7 cellular contexts compared by ENCODE assay signal in the genomic region with DNA sequence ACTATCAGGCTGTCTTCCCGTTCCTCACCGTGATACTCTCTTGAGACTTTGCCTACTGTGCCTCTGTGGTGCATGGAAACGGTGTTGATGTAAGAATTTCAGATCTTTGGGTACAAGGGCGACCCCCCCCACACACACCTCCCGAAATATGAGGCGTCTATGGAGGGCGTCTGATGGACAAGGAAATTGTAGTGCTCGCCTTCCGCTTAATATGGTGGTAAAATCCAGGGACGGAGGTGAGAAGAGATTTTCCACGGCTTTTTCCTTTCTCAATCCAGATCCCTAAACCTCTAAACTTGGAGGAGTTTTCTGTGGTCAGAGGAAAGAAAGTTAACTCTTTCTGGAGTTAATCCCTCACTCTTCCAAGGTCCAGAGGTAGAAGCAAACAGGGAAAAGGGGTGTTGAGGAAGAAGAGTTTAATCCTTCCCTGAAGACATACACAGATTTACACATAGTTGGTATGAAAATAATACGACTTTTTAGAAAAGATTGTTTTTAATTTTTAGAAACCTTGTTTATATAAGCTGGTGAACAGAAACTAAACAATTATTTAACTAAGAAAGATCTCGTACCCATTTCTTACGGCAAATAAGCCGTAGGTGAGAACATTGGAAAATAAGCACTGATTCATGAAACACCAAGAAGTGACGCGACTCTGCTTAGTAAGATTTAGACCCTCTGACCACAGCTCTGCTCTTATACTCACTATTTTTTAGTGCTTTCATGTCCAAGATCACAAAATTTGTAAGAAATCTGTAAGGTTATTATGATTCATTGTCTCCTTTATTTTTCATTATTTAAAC. TPM values are rescaled to one million over a fixed set of nuclear protein-coding genes. Genes with fewer than 3 reads are reported as not detected.
A peak's percentile ranks its signal among the peaks of the same experiment; 100 is the strongest.
DNase-seq lines count a peak whose midpoint lies in the region; ATAC-seq, FAIRE-seq and TF ChIP-seq lines count a peak whose summit lies in the region.

No MANE protein-coding gene starts in this region.

- no peaks in the 10 kb centered on the region for H3K79me2 ChIP-seq in keratinocyte (ENCODE audit: control insufficient read depth, insufficient read depth, low read length)

- H3K36me3 ChIP-seq in keratinocyte (ENCODE audit: control insufficient read depth in 2 of 2, extremely low read depth in 1 of 2, insufficient read depth in 2 of 2, low read length in 2 of 2) (no peaks in the 10 kb centered on the region), thoracic aorta (no peaks in the 10 kb centered on the region)

- peaks cover 3% of the 10 kb centered on the region for H3K9me1 ChIP-seq in keratinocyte (ENCODE audit: control insufficient read depth, extremely low read depth, insufficient read depth, low read length)

- H4K20me1 ChIP-seq in keratinocyte (ENCODE audit: control insufficient read depth, extremely low read depth, insufficient read depth, low read length), result no peaks in the 10 kb centered on the region

- peaks cover 9% of the 10 kb centered on the region for H3K4me1 ChIP-seq in keratinocyte (ENCODE audit: control insufficient read depth, extremely low read depth, insufficient read depth, low read length)
- H3K4me1 ChIP-seq in thoracic aorta (ENCODE audit: control insufficient read depth in 1 of 2, low read depth in 2 of 2), result peaks cover 0 to 23% of the 10 kb centered on the region in 2 donors

- peak overlapping the region; percentile 87 for H3K4me2 ChIP-seq in keratinocyte (ENCODE audit: control insufficient read depth, extremely low read depth, insufficient read depth, low read depth, low read length)

- TF ChIP-seq CTCF in keratinocyte (optimal IDR thresholded peaks at IDR 0.05 in 1 of 3, IDR thresholded peaks at IDR 0.05 in 1 of 3, conservative IDR thresholded peaks at IDR 0.05 in 1 of 3; ENCODE audit: extremely low read depth in 1 of 3, insufficient read depth in 2 of 3, low read length in 3 of 3) (no peak), thoracic aorta (IDR thresholded peaks at IDR 0.05) (no peak)

- no peaks in the 10 kb centered on the region for H3K27me3 Mint-ChIP-seq in activated T-helper 17 cell treated with anti-CD3 and anti-CD28 coated beads, Interleukin-2, amount 50 U/mL, for 72 hours

- H3K27me3 ChIP-seq in keratinocyte (ENCODE audit: control insufficient read depth, extremely low read depth, insufficient read depth, low read length) (no peaks in the 10 kb centered on the region), thoracic aorta (replicated peaks; ENCODE audit: insufficient read depth) (no peaks in the 10 kb centered on the region)

- ATAC-seq in GM18502 (IDR thresholded peaks at IDR 0.05; ENCODE audit: poor library complexity, unreplicated experiment) (peak; percentile 6), HG03103 (IDR thresholded peaks at IDR 0.05; ENCODE audit: low read depth, unreplicated experiment) (peak; percentile 2), thoracic aorta (ENCODE audit: insufficient number of reproducible peaks, low FRiP score, low read depth) (no peak)
- peak; percentile 33 for ATAC-seq in activated T-helper 17 cell treated with anti-CD3 and anti-CD28 coated beads, Interleukin-2, amount 50 U/mL, for 72 hours (replicated peaks)

- H3K4me3 Mint-ChIP-seq in activated T-helper 17 cell treated with anti-CD3 and anti-CD28 coated beads, Interleukin-2, amount 50 U/mL, for 72 hours, result no peak overlapping the region

- peak overlapping the region; percentile 97 for H2AFZ ChIP-seq in keratinocyte (ENCODE audit: control insufficient read depth, low read length)

- H3K9ac ChIP-seq in keratinocyte (ENCODE audit: control insufficient read depth, extremely low read depth, insufficient read depth, low read length), result peak overlapping the region; percentile 65

- H3K4me3 ChIP-seq in keratinocyte (ENCODE audit: control insufficient read depth in 2 of 3, extremely low read depth in 1 of 3, insufficient read depth in 2 of 3, low read depth in 1 of 3, low read length in 3 of 3) (peak overlapping the region; percentile 26 to 80 (median 71)), thoracic aorta (peak overlapping the region; percentile 77)

- no peak for DNase-seq in keratinocyte (ENCODE audit: low read depth, low spot score)
- DNase-seq in thoracic aorta (ENCODE audit: low spot score), result no peak
- no peak for DNase-seq in AML-193 (lab: John Stamatoyannopoulos, UW)
- DNase-seq in NCI-H526 (lab: John Stamatoyannopoulos, UW), result no peak

- no peaks in the 10 kb centered on the region for H3K9me3 Mint-ChIP-seq in activated T-helper 17 cell treated with anti-CD3 and anti-CD28 coated beads, Interleukin-2, amount 50 U/mL, for 72 hours

- H3K36me3 Mint-ChIP-seq in activated T-helper 17 cell treated with anti-CD3 and anti-CD28 coated beads, Interleukin-2, amount 50 U/mL, for 72 hours (ENCODE audit: low read depth), result no peaks in the 10 kb centered on the region

- dilution Hi-C loops in keratinocyte (cut with MboI; ENCODE audit: extremely low pct_ligation_motif_present, low sequenced_read_pairs), result no loop called here

- no peak for FAIRE-seq in keratinocyte (lab: Jason Lieb, UNC)

- H3K9me3 ChIP-seq in keratinocyte (ENCODE audit: control insufficient read depth, low read depth, low read length) (no peaks in the 10 kb centered on the region), thoracic aorta (no peaks in the 10 kb centered on the region)

- no peak overlapping the region for H3K27ac Mint-ChIP-seq in activated T-helper 17 cell treated with anti-CD3 and anti-CD28 coated beads, Interleukin-2, amount 50 U/mL, for 72 hours

- H3K27ac ChIP-seq in keratinocyte (ENCODE audit: control insufficient read depth, insufficient read depth, low read length) (peak overlapping the region; percentile 10), thoracic aorta (peak overlapping the region; percentile 74 to 75)

- peaks cover 13% of the 10 kb centered on the region for H3K4me1 Mint-ChIP-seq in activated T-helper 17 cell treated with anti-CD3 and anti-CD28 coated beads, Interleukin-2, amount 50 U/mL, for 72 hours

RNA-seq across cellular contexts. Expression of a gene that starts 23.1 kb away (rescaled TPM):
- total RNA-seq in activated T-helper 17 cell treated with anti-CD3 and anti-CD28 coated beads, Interleukin-2, amount 50 U/mL, for 72 hours, result not detected
- not detected in 3 replicates for polyA plus RNA-seq in keratinocyte
- polyA plus RNA-seq in keratinocyte (2011; ENCODE audit: low read depth), result not detected
- polyA plus RNA-seq in keratinocyte (2011; cell fraction: cytosol; rRNA removed), result not detected in 2 replicates
- not detected in 2 replicates for polyA plus RNA-seq in keratinocyte (2011; cell fraction: nucleus; rRNA removed)
- not detected in 2 replicates for polyA plus RNA-seq in keratinocyte (2012; ENCODE audit: low replicate concordance)
- polyA minus RNA-seq in keratinocyte, result not detected in 3 replicates
- not detected for polyA minus RNA-seq in keratinocyte (2011; cell fraction: cytosol; rRNA and poly(A)+ RNA removed)
- polyA minus RNA-seq in keratinocyte (2011; cell fraction: nucleus; rRNA and poly(A)+ RNA removed), result not detected in 2 replicates
- total RNA-seq in thoracic aorta, result not detected

RNA-seq across cellular contexts. Expression of a gene that starts 26.4 kb away (rescaled TPM):
- total RNA-seq in activated T-helper 17 cell treated with anti-CD3 and anti-CD28 coated beads, Interleukin-2, amount 50 U/mL, for 72 hours, result not detected
- not detected in 3 replicates for polyA plus RNA-seq in keratinocyte
- not detected for polyA plus RNA-seq in keratinocyte (2011; ENCODE audit: low read depth)
- not detected in 2 replicates for polyA plus RNA-seq in keratinocyte (2011; cell fraction: cytosol; rRNA removed)
- not detected in 2 replicates for polyA plus RNA-seq in keratinocyte (2011; cell fraction: nucleus; rRNA removed)
- not detected in 2 replicates for polyA plus RNA-seq in keratinocyte (2012; ENCODE audit: low replicate concordance)
- not detected in 3 replicates for polyA minus RNA-seq in keratinocyte
- polyA minus RNA-seq in keratinocyte (2011; cell fraction: cytosol; rRNA and poly(A)+ RNA removed), result not detected
- not detected in 2 replicates for polyA minus RNA-seq in keratinocyte (2011; cell fraction: nucleus; rRNA and poly(A)+ RNA removed)
- not detected for total RNA-seq in thoracic aorta

RNA-seq across cellular contexts. Expression of a gene that starts 27.3 kb away (rescaled TPM):
- total RNA-seq in activated T-helper 17 cell treated with anti-CD3 and anti-CD28 coated beads, Interleukin-2, amount 50 U/mL, for 72 hours, result not detected
- polyA plus RNA-seq in keratinocyte, result not detected in 3 replicates
- polyA plus RNA-seq in keratinocyte (2011; ENCODE audit: low read depth), result not detected
- not detected in 2 replicates for polyA plus RNA-seq in keratinocyte (2011; cell fraction: cytosol; rRNA removed)
- polyA plus RNA-seq in keratinocyte (2011; cell fraction: nucleus; rRNA removed), result not detected in 2 replicates
- not detected in 2 replicates for polyA plus RNA-seq in keratinocyte (2012; ENCODE audit: low replicate concordance)
- not detected in 3 replicates for polyA minus RNA-seq in keratinocyte
- not detected for polyA minus RNA-seq in keratinocyte (2011; cell fraction: cytosol; rRNA and poly(A)+ RNA removed)
- polyA minus RNA-seq in keratinocyte (2011; cell fraction: nucleus; rRNA and poly(A)+ RNA removed), result not detected in 2 replicates
- not detected for total RNA-seq in thoracic aorta

RNA-seq across cellular contexts. Expression of a gene that starts 53.4 kb away (rescaled TPM):
- total RNA-seq in activated T-helper 17 cell treated with anti-CD3 and anti-CD28 coated beads, Interleukin-2, amount 50 U/mL, for 72 hours, result not detected
- not detected in 3 replicates for polyA plus RNA-seq in keratinocyte
- not detected for polyA plus RNA-seq in keratinocyte (2011; ENCODE audit: low read depth)
- not detected in 2 replicates for polyA plus RNA-seq in keratinocyte (2011; cell fraction: cytosol; rRNA removed)
- not detected in 2 replicates for polyA plus RNA-seq in keratinocyte (2011; cell fraction: nucleus; rRNA removed)
- polyA plus RNA-seq in keratinocyte (2012; ENCODE audit: low replicate concordance), result not detected in 2 replicates
- polyA minus RNA-seq in keratinocyte, result not detected in 3 replicates
- not detected for polyA minus RNA-seq in keratinocyte (2011; cell fraction: cytosol; rRNA and poly(A)+ RNA removed)
- not detected in 2 replicates for polyA minus RNA-seq in keratinocyte (2011; cell fraction: nucleus; rRNA and poly(A)+ RNA removed)
- total RNA-seq in thoracic aorta, result not detected
